Comparison of ENCODE assay signal across 10 cellular contexts in the genomic region with DNA sequence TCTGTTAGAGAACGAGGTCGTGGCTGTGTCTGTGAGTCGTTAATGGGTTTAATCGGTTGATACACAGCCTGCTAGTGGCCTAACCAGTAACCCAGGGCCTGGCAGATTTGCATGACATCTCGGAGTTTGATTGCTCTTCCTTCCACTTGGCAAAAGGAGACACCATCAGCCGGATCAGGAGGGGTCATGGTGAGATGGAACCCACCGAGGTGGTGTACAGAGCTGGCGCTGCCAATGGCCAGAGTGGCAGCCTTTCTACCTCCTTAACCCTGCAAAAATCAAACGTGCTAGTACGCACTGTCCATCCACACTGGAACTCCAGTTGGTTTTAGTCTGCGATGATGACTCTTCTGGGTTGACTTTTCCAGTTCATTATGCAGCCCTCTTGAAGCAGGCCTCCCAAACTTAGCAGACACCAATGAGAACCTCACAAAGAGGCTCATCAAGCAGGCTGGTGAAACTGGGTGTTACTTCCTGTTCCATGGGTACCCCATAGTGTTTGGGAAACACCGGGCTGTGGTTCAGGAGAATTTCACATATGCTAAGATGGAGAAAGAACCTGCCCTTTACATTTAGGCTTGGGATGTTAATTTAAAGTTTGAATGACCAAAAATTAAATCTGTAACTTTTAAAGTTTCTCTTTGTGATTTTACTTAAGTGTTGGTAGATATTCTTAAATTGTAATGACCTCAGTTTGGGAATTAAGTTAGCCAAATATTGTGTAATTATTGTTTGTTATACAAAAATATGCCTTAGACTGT. TPM values are rescaled to one million over a fixed set of nuclear protein-coding genes. Genes with fewer than 3 reads are reported as not detected.
A peak's percentile ranks its signal among the peaks of the same experiment; 100 is the strongest.
DNase-seq lines count a peak whose midpoint lies in the region; ATAC-seq and TF ChIP-seq lines count a peak whose summit lies in the region.
"Had no signal": no experiment of that assay in that cellular context is flagged by ENCODE, and none has a peak within 500 bp of the region (broad histone marks: within the 10 kb centered on the region; RNA-seq: fewer than 3 reads in every experiment).

No MANE protein-coding gene starts in this region.

- peak overlapping the region; percentile 67 for H3K27ac Mint-ChIP-seq in T-helper 1 cell treated with Interleukin-12 subunit alpha and Interleukin-12 subunit beta and Interleukin-4 antibody, amounts not matched to agents 30 μg/mL and 1 μg/mL, for 36 hours
- H3K27ac Mint-ChIP-seq in T-cell (peak overlapping the region; percentile 24 to 58), progenitor cell of endocrine pancreas (peak overlapping the region; percentile 33)

- no peaks in the 10 kb centered on the region for H3K27me3 Mint-ChIP-seq in T-helper 1 cell treated with Interleukin-12 subunit alpha and Interleukin-12 subunit beta and Interleukin-4 antibody, amounts not matched to agents 30 μg/mL and 1 μg/mL, for 36 hours (ENCODE audit: low read depth)
- peaks cover 0 to 6% of the 10 kb centered on the region in 2 donors for H3K27me3 Mint-ChIP-seq in T-cell
- H3K27me3 Mint-ChIP-seq in progenitor cell of endocrine pancreas: peaks cover 21% of the 10 kb centered on the region

- no peaks in the 10 kb centered on the region for H3K9me3 Mint-ChIP-seq in T-helper 1 cell treated with Interleukin-12 subunit alpha and Interleukin-12 subunit beta and Interleukin-4 antibody, amounts not matched to agents 30 μg/mL and 1 μg/mL, for 36 hours
- no peaks in the 10 kb centered on the region for H3K9me3 Mint-ChIP-seq in T-cell
- no peaks in the 10 kb centered on the region for H3K9me3 Mint-ChIP-seq in progenitor cell of endocrine pancreas (ENCODE audit: low read depth)

- POLR2A ChIA-PET in T-cell (lab: Charles Lee): no interaction called here

- H3K36me3 Mint-ChIP-seq in T-helper 1 cell treated with Interleukin-12 subunit alpha and Interleukin-12 subunit beta and Interleukin-4 antibody, amounts not matched to agents 30 μg/mL and 1 μg/mL, for 36 hours (ENCODE audit: low read depth): peaks cover 34% of the 10 kb centered on the region
- H3K36me3 Mint-ChIP-seq in T-cell (peaks cover 8% of the 10 kb centered on the region), progenitor cell of endocrine pancreas (ENCODE audit: insufficient read depth) (no peaks in the 10 kb centered on the region)

- no peak for TF ChIP-seq CTCF in fibroblast of mammary gland (conservative IDR thresholded peaks at IDR 0.05; ENCODE audit: control insufficient read depth, insufficient read depth, low read depth, low read length)
- no peak for TF ChIP-seq CTCF in progenitor cell of endocrine pancreas (IDR thresholded peaks at IDR 0.05; ENCODE audit: unreplicated experiment)

- CTCF ChIA-PET in T-cell (lab: Charles Lee): interaction anchor here in 1 of 2 donors (0.7 to 1.9 kb wide), 2 partner anchors 14 to 19 kb away, joined by 3 to 4 read pairs; no protein-coding TSS in a partner anchor

- DNase-seq in T-helper 1 cell (no peak), T-cell (no peak), fibroblast of mammary gland (ENCODE audit: low read depth) (peak; percentile 47), progenitor cell of endocrine pancreas (ENCODE audit: low spot score, unreplicated experiment) (no peak), SHP77 (lab: John Stamatoyannopoulos, UW) (no peak), AG08396 (ENCODE audit: low spot score) (no peak)
- no peak for DNase-seq in activated CD8-positive, alpha-beta memory T cell treated with anti-CD3 and anti-CD28 coated beads, Interleukin-2, amount 50 U/mL, for 4 hours
- DNase-seq: NCI-H1694 treated with DMSO at 0.1 percent for 48 hours had no signal

- no peak for ATAC-seq in T-cell (replicated peaks in 1 of 4)
- ATAC-seq: Panc1 had no signal

- H3K4me1 Mint-ChIP-seq in T-helper 1 cell treated with Interleukin-12 subunit alpha and Interleukin-12 subunit beta and Interleukin-4 antibody, amounts not matched to agents 30 μg/mL and 1 μg/mL, for 36 hours (ENCODE audit: low read depth): peaks cover 49% of the 10 kb centered on the region
- H3K4me1 Mint-ChIP-seq in T-cell (peaks cover 55 to 62% (median 61%) of the 10 kb centered on the region in 3 donors), progenitor cell of endocrine pancreas (ENCODE audit: low read depth) (peaks cover 28% of the 10 kb centered on the region)

- peak overlapping the region; percentile 79 for H3K4me3 Mint-ChIP-seq in T-helper 1 cell treated with Interleukin-12 subunit alpha and Interleukin-12 subunit beta and Interleukin-4 antibody, amounts not matched to agents 30 μg/mL and 1 μg/mL, for 36 hours
- H3K4me3 Mint-ChIP-seq in T-cell (peak overlapping the region; percentile 74 to 92 (median 78)), progenitor cell of endocrine pancreas (ENCODE audit: low read depth) (peak overlapping the region; percentile 90)

- H3K4me3 ChIP-seq in fibroblast of mammary gland (ENCODE audit: control insufficient read depth, low read depth, low read length): peak overlapping the region; percentile 79

RNA-seq across cellular contexts. Expression of gene HS3ST3B1, which starts 4.2 kb away (rescaled TPM):
- total RNA-seq in T-cell: 10 to 100 TPM; 12.9 to 35.1 (median 25.1) TPM
- total RNA-seq in progenitor cell of endocrine pancreas: 14.2 and 16.7 TPM in 2 replicates
